Comparison of ENCODE assay signal across 15 cellular contexts in genomic region chr1:109078317-109078716, GRCh38.
"Had no signal": no experiment of that assay in that cellular context is flagged by ENCODE, and none has a peak within 500 bp of the region (broad histone marks: within the 10 kb centered on the region; RNA-seq: fewer than 3 reads in every experiment).

No MANE protein-coding gene starts in this region.

- H3K4me1 ChIP-seq: prostate gland had no signal

- H3K36me3 Mint-ChIP-seq: natural killer cell treated with Interleukin-12 subunit alpha and Interleukin-12 subunit beta and Interleukin-15 and Interleukin-18, amount 100 ng/mL, for 72 hours had no signal

- H3K9me3 ChIP-seq: prostate gland, upper lobe of left lung had no signal

- DNase-seq: activated CD4-positive, alpha-beta memory T cell treated with anti-CD3 and anti-CD28 coated beads for 36 hours; activated CD4-positive, alpha-beta T cell treated with anti-CD3 and anti-CD28 coated beads for 1 hour; activated effector memory CD4-positive, alpha-beta T cell treated with anti-CD3 and anti-CD28 coated beads, Interleukin-2, amount 50 U/mL, for 16 hours; activated T-cell treated with anti-CD3 and anti-CD28 coated beads, Interleukin-2, amount 50 U/mL, for 4 hours; amygdala; cerebellar nuclear complex; erythroblast; stimulated activated CD4-positive, alpha-beta T cell treated with anti-CD3 and anti-CD28 coated beads, Interleukin-12 subunit alpha, Interleukin-12 subunit beta, amount 100 ng/mL, for 4 hours; stimulated activated naive CD8-positive, alpha-beta T cell treated with anti-CD3 and anti-CD28 coated beads, Interleukin-15, Interleukin-2, amounts not matched to agents 100 U/mL and 50 U/mL, for 24 hours; upper lobe of left lung had no signal

- H3K27me3 Mint-ChIP-seq: activated CD4-positive, alpha-beta memory T cell treated with anti-CD3 and anti-CD28 coated beads for 36 hours; dendritic cell treated with granulocyte-macrophage colony-stimulating factor and Interleukin-4, amounts not matched to agents 40 ng/mL and 50 ng/mL, for 4 days had no signal

- H3K4me3 ChIP-seq: prostate gland, upper lobe of left lung had no signal

- H3K4me3 Mint-ChIP-seq: activated CD4-positive, alpha-beta memory T cell treated with anti-CD3 and anti-CD28 coated beads for 36 hours; activated T-cell treated with anti-CD3 and anti-CD28 coated beads, Interleukin-2, amount 50 U/mL, for 4 hours; dendritic cell treated with granulocyte-macrophage colony-stimulating factor and Interleukin-4, amounts not matched to agents 40 ng/mL and 50 ng/mL, for 4 days; natural killer cell treated with Interleukin-12 subunit alpha and Interleukin-12 subunit beta and Interleukin-15 and Interleukin-18, amount 100 ng/mL, for 72 hours; T-helper 2 cell treated with Interferon-gamma antibody and Interleukin-4, amounts not matched to agents 5 μg/mL and 100 μg/mL, for 36 hours had no signal

- H3K27me3 ChIP-seq: upper lobe of left lung had no signal

- ATAC-seq: activated naive CD4-positive, alpha-beta T cell treated with anti-CD3 and anti-CD28 coated beads, Interleukin-2, amount 50 U/mL, for 72 hours; activated T-cell treated with anti-CD3 and anti-CD28 coated beads, Interleukin-2, amount 50 U/mL, for 4 hours; natural killer cell treated with Interleukin-12 subunit alpha and Interleukin-12 subunit beta and Interleukin-15 and Interleukin-18, amount 100 ng/mL, for 72 hours; stimulated activated naive CD8-positive, alpha-beta T cell treated with anti-CD3 and anti-CD28 coated beads, Interleukin-15, Interleukin-2, amounts not matched to agents 100 U/mL and 50 U/mL, for 24 hours had no signal

- H3K36me3 ChIP-seq: prostate gland had no signal

- H3K27ac ChIP-seq: prostate gland had no signal

- H3K9me3 Mint-ChIP-seq: activated CD4-positive, alpha-beta memory T cell treated with anti-CD3 and anti-CD28 coated beads for 36 hours; activated naive CD4-positive, alpha-beta T cell treated with anti-CD3 and anti-CD28 coated beads, Interleukin-2, amount 50 U/mL, for 72 hours; activated T-cell treated with anti-CD3 and anti-CD28 coated beads, Interleukin-2, amount 50 U/mL, for 4 hours; dendritic cell treated with granulocyte-macrophage colony-stimulating factor and Interleukin-4, amounts not matched to agents 40 ng/mL and 50 ng/mL, for 4 days; natural killer cell treated with Interleukin-12 subunit alpha and Interleukin-12 subunit beta and Interleukin-15 and Interleukin-18, amount 100 ng/mL, for 72 hours; T-helper 2 cell treated with Interferon-gamma antibody and Interleukin-4, amounts not matched to agents 5 μg/mL and 100 μg/mL, for 36 hours had no signal

- H3K27ac Mint-ChIP-seq: activated CD4-positive, alpha-beta memory T cell treated with anti-CD3 and anti-CD28 coated beads for 36 hours; activated naive CD4-positive, alpha-beta T cell treated with anti-CD3 and anti-CD28 coated beads, Interleukin-2, amount 50 U/mL, for 72 hours; dendritic cell treated with granulocyte-macrophage colony-stimulating factor and Interleukin-4, amounts not matched to agents 40 ng/mL and 50 ng/mL, for 4 days; natural killer cell treated with Interleukin-12 subunit alpha and Interleukin-12 subunit beta and Interleukin-15 and Interleukin-18, amount 100 ng/mL, for 72 hours; T-helper 2 cell treated with Interferon-gamma antibody and Interleukin-4, amounts not matched to agents 5 μg/mL and 100 μg/mL, for 36 hours had no signal
